In the genomic region with DNA sequence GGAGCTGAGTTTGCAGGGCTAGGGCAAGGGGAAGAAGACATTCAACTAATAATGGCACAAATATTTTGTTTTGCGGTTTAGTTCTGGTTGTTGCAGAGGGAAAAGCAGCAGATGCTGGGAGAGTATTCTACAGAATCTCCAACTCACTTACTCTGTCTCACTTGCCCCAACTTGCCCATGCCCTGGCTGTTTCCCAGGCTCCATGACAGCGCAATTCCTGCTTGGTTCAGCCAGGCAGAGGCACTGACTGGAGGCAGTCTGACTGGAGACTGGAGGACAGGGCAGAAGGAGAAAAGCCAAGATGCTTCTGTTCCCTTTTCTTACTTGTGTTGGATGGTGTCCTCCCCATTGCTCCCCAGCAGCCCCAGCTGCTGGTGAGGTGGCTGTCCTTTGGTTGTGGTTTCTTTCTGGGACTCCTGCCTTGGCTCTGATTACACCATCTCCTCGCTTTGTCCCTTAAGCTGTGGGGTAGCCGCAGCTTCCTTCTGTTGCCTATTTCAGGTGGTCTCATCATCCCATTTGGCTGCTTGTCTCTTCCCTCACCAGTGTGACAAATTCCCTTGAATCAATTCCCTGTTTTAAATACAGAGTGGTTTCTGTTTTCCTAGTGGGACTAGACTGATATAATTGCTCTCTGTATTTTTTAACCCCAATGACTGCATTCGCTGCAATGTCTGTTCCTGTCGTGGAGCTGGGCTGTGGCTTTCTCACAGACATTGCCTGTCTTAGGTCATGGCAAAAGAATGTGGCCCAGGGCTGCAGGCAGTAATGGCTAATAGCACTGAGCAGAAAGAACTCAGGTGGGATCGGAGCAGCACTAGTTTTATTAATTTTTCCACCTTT, we compare ENCODE assay signal across 12 cellular contexts. TPM values are rescaled to one million over a fixed set of nuclear protein-coding genes. Genes with fewer than 3 reads are reported as not detected.
DNase-seq lines count a peak whose midpoint lies in the region; ATAC-seq and FAIRE-seq lines count a peak whose summit lies in the region.
"Had no signal": no experiment of that assay in that cellular context is flagged by ENCODE, and none has a peak within 500 bp of the region (broad histone marks: within the 10 kb centered on the region; RNA-seq: fewer than 3 reads in every experiment).

No MANE protein-coding gene starts in this region.

- intact Hi-C loops in left ventricle myocardium superior (cut with micrococcal nuclease): no loop called here
- intact Hi-C loops in posterior vena cava (cut with DNase I): no loop called here

- peak; percentile 35 for DNase-seq in 8988T
- peak; percentile 59 for DNase-seq in HTR-8/SVneo (ENCODE audit: insufficient read length, low spot score)
- peak; percentile 47 for DNase-seq in T1000 (lab: John Stamatoyannopoulos, UW)
- no peak for DNase-seq in left ventricle myocardium superior
- no peak for DNase-seq in posterior vena cava (ENCODE audit: low spot score)
- no peak for DNase-seq in NK-92 (lab: John Stamatoyannopoulos, UW; ENCODE audit: unreplicated experiment)
- no peak for DNase-seq in activated naive CD4-positive, alpha-beta T cell treated with anti-CD3 and anti-CD28 coated beads, Interleukin-2, amount 50 U/mL, for 16 hours
- DNase-seq in NCI-H82 treated with DMSO at 0.1 percent for 48 hours (lab: John Stamatoyannopoulos, UW; ENCODE audit: unreplicated experiment): no peak
- DNase-seq: activated T-cell treated with anti-CD3 and anti-CD28 coated beads, Interleukin-2, amount 50 U/mL, for 1 hour; NCI-H82; right cardiac atrium; tibial artery had no signal

- peak; percentile 69 for ATAC-seq in left ventricle myocardium superior

- no peak for FAIRE-seq in HTR-8/SVneo (lab: Jason Lieb, UNC)

RNA-seq across cellular contexts. Expression of a gene that starts 24.2 kb away (rescaled TPM):
- 4.1 TPM for total RNA-seq in left ventricle myocardium superior
- total RNA-seq in posterior vena cava: 10 to 100 TPM in 1 of 2 donors, 1 to 10 TPM in 1; 8.9 to 26.8 TPM

Comparison
In these comparisons a context has a peak if more than half of its experiments do, and no peak if none do; other contexts are left out.
1. DNase-seq: peak in 8988T (single experiment), HTR-8/SVneo (single experiment) and T1000 (single experiment); none in left ventricle myocardium superior (single experiment), posterior vena cava (single experiment), NK-92 (single experiment), activated naive CD4-positive, alpha-beta T cell treated with anti-CD3 and anti-CD28 coated beads, Interleukin-2, amount 50 U/mL, for 16 hours (single experiment) and NCI-H82 treated with DMSO at 0.1 percent for 48 hours (single experiment).